Comparison of ENCODE assay signal across 8 cellular contexts in the genomic region with DNA sequence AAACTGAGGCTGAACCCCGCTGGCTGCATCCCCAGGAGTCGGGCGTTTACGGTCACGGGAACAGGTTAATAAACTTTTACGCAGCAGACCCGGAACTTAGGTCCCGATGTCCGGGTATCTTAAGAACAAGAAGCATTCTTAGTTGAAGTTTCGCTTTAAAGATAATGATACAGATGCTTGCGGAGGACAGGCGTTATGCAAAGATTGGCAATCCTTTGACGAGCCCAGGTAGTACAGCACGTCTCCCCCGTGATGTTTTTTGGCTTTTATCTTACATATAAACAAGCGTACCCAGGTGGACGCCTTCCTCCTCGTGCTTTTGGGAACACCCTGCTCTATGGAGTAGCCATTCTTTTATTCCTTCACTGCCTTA.
DNase-seq lines count a peak whose midpoint lies in the region; ATAC-seq and TF ChIP-seq lines count a peak whose summit lies in the region.

No MANE protein-coding gene starts in this region.

- H3K9ac ChIP-seq in Loucy (ENCODE audit: low read depth, low read length, poor library complexity, severe bottlenecking) (peak overlapping the region; percentile 92), muscle layer of colon (ENCODE audit: low read length) (peak overlapping the region; percentile 45)

- no peaks in the 10 kb centered on the region for H3K27me3 ChIP-seq in Loucy (ENCODE audit: insufficient read depth, low read length, poor library complexity, severe bottlenecking)
- no peaks in the 10 kb centered on the region for H3K27me3 ChIP-seq in muscle layer of colon (ENCODE audit: control insufficient read depth in 1 of 2, insufficient read depth in 2 of 2, low read length in 2 of 2)

- H3K27me3 Mint-ChIP-seq in central memory CD8-positive, alpha-beta T cell: no peaks in the 10 kb centered on the region

- TF ChIP-seq CTCF in AG10803 (conservative IDR thresholded peaks at IDR 0.05; ENCODE audit: low read length): no peak
- TF ChIP-seq CTCF in Loucy (conservative IDR thresholded peaks at IDR 0.05; ENCODE audit: low read length): no peak

- H3K79me2 ChIP-seq in Loucy (ENCODE audit: insufficient read depth, low read length): peaks cover 50% of the 10 kb centered on the region

- peak overlapping the region; percentile 81 for H3K4me3 Mint-ChIP-seq in central memory CD8-positive, alpha-beta T cell

- peak overlapping the region; percentile 76 for H3K27ac ChIP-seq in muscle layer of colon (ENCODE audit: low read depth, low read length)

- H3K9me2 ChIP-seq in Loucy (replicated peaks; ENCODE audit: low read depth, low read length): no peaks in the 10 kb centered on the region

- no peaks in the 10 kb centered on the region for H3K9me3 Mint-ChIP-seq in central memory CD8-positive, alpha-beta T cell

- H4K20me1 ChIP-seq in Loucy (ENCODE audit: insufficient read depth, low read length, poor library complexity, severe bottlenecking): peaks cover 29% of the 10 kb centered on the region

- peaks cover 35% of the 10 kb centered on the region for H3K4me1 ChIP-seq in Loucy (ENCODE audit: insufficient read depth, low read length, poor library complexity, severe bottlenecking)
- peaks cover 37% of the 10 kb centered on the region for H3K4me1 ChIP-seq in muscle layer of colon (ENCODE audit: insufficient read depth, low read length)

- H3K36me3 ChIP-seq in Loucy (ENCODE audit: insufficient read depth, low read length) (no peaks in the 10 kb centered on the region), muscle layer of colon (ENCODE audit: insufficient read depth, low read length) (peaks cover 2% of the 10 kb centered on the region)

- peak overlapping the region; percentile 90 for H3K27ac Mint-ChIP-seq in central memory CD8-positive, alpha-beta T cell (ENCODE audit: low read depth)

- H3K4me3 ChIP-seq in AG10803 (ENCODE audit: low read length) (peak overlapping the region; percentile 79), Loucy (ENCODE audit: low read length, poor library complexity, severe bottlenecking) (peak overlapping the region; percentile 87), muscle layer of colon (ENCODE audit: low read depth in 1 of 2, low read length in 2 of 2) (peak overlapping the region; percentile 39 to 62)

- peaks cover 32% of the 10 kb centered on the region for H3K4me1 Mint-ChIP-seq in central memory CD8-positive, alpha-beta T cell

- H3K4me2 ChIP-seq in Loucy (ENCODE audit: low read depth, low read length, poor library complexity, severe bottlenecking): peak overlapping the region; percentile 90

- H3K36me3 Mint-ChIP-seq in central memory CD8-positive, alpha-beta T cell (ENCODE audit: insufficient read depth): peaks cover 24% of the 10 kb centered on the region

- H2AFZ ChIP-seq in Loucy (ENCODE audit: low read length): peak overlapping the region; percentile 93

- H3F3A ChIP-seq in Loucy (ENCODE audit: low read depth): no peaks in the 10 kb centered on the region; the same call in 1 of the 2 replicates

- ATAC-seq in central memory CD8-positive, alpha-beta T cell (replicated peaks; ENCODE audit: extremely low read depth, poor library complexity, severe bottlenecking): no peak
- no peak for ATAC-seq in HG02623 (IDR thresholded peaks at IDR 0.05; ENCODE audit: unreplicated experiment)
- ATAC-seq in HG02870 (IDR thresholded peaks at IDR 0.05; ENCODE audit: unreplicated experiment): no peak
- ATAC-seq in HG03095 (IDR thresholded peaks at IDR 0.05; ENCODE audit: unreplicated experiment): no peak

- H3K9me3 ChIP-seq in Loucy (ENCODE audit: insufficient read depth, low read depth, low read length): no peaks in the 10 kb centered on the region
- H3K9me3 ChIP-seq in muscle layer of colon (ENCODE audit: low read length): no peaks in the 10 kb centered on the region

- DNase-seq in AG10803 (ENCODE audit: low read depth) (no peak), NCI-H748 (lab: John Stamatoyannopoulos, UW; ENCODE audit: unreplicated experiment) (no peak)
- no peak for DNase-seq in central memory CD8-positive, alpha-beta T cell (ENCODE audit: low spot score in 2 of 2)
